26 cellular contexts compared by ENCODE assay signal in genomic region chr5:158450761-158451160, GRCh38.
DNase-seq lines count a peak whose midpoint lies in the region; ATAC-seq and TF ChIP-seq lines count a peak whose summit lies in the region.
"Had no signal": no experiment of that assay in that cellular context is flagged by ENCODE, and none has a peak within 500 bp of the region (broad histone marks: within the 10 kb centered on the region; RNA-seq: fewer than 3 reads in every experiment).

No MANE protein-coding gene starts in this region.

- H3K36me3 ChIP-seq in Karpas-422 (ENCODE audit: insufficient read depth, low read length) = no peaks in the 10 kb centered on the region
- no peaks in the 10 kb centered on the region for H3K36me3 ChIP-seq in smooth muscle cell (ENCODE audit: low read depth)
- H3K36me3 ChIP-seq: tibial artery had no signal

- H4K20me1 ChIP-seq in Karpas-422 (ENCODE audit: insufficient read depth, low read depth, low read length) (no peaks in the 10 kb centered on the region), smooth muscle cell (ENCODE audit: low read depth) (no peaks in the 10 kb centered on the region)

- H3K27me3 ChIP-seq in Karpas-422 (ENCODE audit: low read length) = no peaks in the 10 kb centered on the region
- no peaks in the 10 kb centered on the region for H3K27me3 ChIP-seq in smooth muscle cell (ENCODE audit: low read depth)
- H3K27me3 ChIP-seq: foreskin keratinocyte had no signal

- H3K4me1 ChIP-seq in Karpas-422 (ENCODE audit: low read length) (no peaks in the 10 kb centered on the region), smooth muscle cell (ENCODE audit: low read depth) (no peaks in the 10 kb centered on the region)
- H3K4me1 ChIP-seq: foreskin keratinocyte had no signal

- no peak overlapping the region for H3K4me3 ChIP-seq in Karpas-422 (ENCODE audit: low read length)
- H3K4me3 ChIP-seq in astrocyte of the spinal cord (ENCODE audit: low read depth, low read length) = no peak overlapping the region
- H3K4me3 ChIP-seq in smooth muscle cell = no peak overlapping the region
- H3K4me3 ChIP-seq: tibial artery had no signal

- peak; percentile 33 for DNase-seq in Karpas-422
- peak; percentile 66 for DNase-seq in astrocyte of the spinal cord (ENCODE audit: low read depth, low spot score)
- peak; percentile 21 for DNase-seq in hepatic stellate cell (ENCODE audit: low spot score)
- DNase-seq in smooth muscle cell (lab: John Stamatoyannopoulos, UW; ENCODE audit: unreplicated experiment) = no peak
- DNase-seq in anterior cingulate cortex (lab: John Stamatoyannopoulos, UW) = no peak
- DNase-seq in NCI-H748 (lab: John Stamatoyannopoulos, UW; ENCODE audit: unreplicated experiment) = no peak
- no peak for DNase-seq in DMS53 (lab: John Stamatoyannopoulos, UW)
- DNase-seq: activated CD4-positive, alpha-beta T cell treated with anti-CD3 and anti-CD28 coated beads, Interleukin-2, amount 10 ng/mL, durations not matched to agents 7 days and 5 days; AML-193; CD8-positive, alpha-beta T cell; cortex of kidney; DMS153; foreskin keratinocyte; GF-D8; islet precursor cell; NCI-H1092 treated with DMSO at 0.1 percent for 48 hours; NCI-H2029; occipital lobe; SHP77; stimulated activated CD4-positive, alpha-beta T cell treated with anti-CD3 and anti-CD28 coated beads, Interleukin-12 subunit alpha, Interleukin-12 subunit beta, amount 100 ng/mL, for 4 hours; stimulated activated CD4-positive, alpha-beta T cell treated with anti-CD3 and anti-CD28 coated beads, Interleukin-4, amount 100 ng/mL, for 4 hours; stimulated activated naive CD8-positive, alpha-beta T cell treated with anti-CD3 and anti-CD28 coated beads, Interleukin-15, Interleukin-2, amounts not matched to agents 100 U/mL and 50 U/mL, for 24 hours; T-helper 17 cell; tibial artery had no signal

- WGBS in smooth muscle cell (ENCODE audit: low lambda C conversion rate) = 64% methylated on average over 5 of the region's 5 CpGs

- H3F3A ChIP-seq in smooth muscle cell (ENCODE audit: low read depth) = no peaks in the 10 kb centered on the region

- no peak for ATAC-seq in GM21619 (IDR thresholded peaks at IDR 0.05; ENCODE audit: unreplicated experiment)
- ATAC-seq: CD8-positive, alpha-beta T cell; foreskin keratinocyte; HCT116; stimulated activated naive CD8-positive, alpha-beta T cell treated with anti-CD3 and anti-CD28 coated beads, Interleukin-15, Interleukin-2, amounts not matched to agents 100 U/mL and 50 U/mL, for 24 hours; T-helper 17 cell had no signal

- H3K4me2 ChIP-seq in Karpas-422 (ENCODE audit: low read depth, low read length, poor library complexity, severe bottlenecking) (no peak overlapping the region), smooth muscle cell (peak overlapping the region; percentile 19)

- H3K9me3 ChIP-seq in Karpas-422 (ENCODE audit: low read length) (no peaks in the 10 kb centered on the region), smooth muscle cell (replicated peaks; ENCODE audit: low read depth) (no peaks in the 10 kb centered on the region)
- H3K9me3 ChIP-seq: tibial artery had no signal

- H3K79me2 ChIP-seq in Karpas-422 (ENCODE audit: low read length) (no peaks in the 10 kb centered on the region), smooth muscle cell (ENCODE audit: low read depth) (no peaks in the 10 kb centered on the region)

- no peak overlapping the region for H3K9ac ChIP-seq in Karpas-422 (ENCODE audit: low read length)
- no peak overlapping the region for H3K9ac ChIP-seq in smooth muscle cell (ENCODE audit: low read depth)

- TF ChIP-seq CTCF in astrocyte of the spinal cord (IDR thresholded peaks at IDR 0.05; ENCODE audit: low read depth, low read length) (no peak), smooth muscle cell (IDR thresholded peaks at IDR 0.05; ENCODE audit: borderline replicate concordance, insufficient read depth, poor library complexity, severe bottlenecking) (no peak)

- H2AFZ ChIP-seq in Karpas-422 (ENCODE audit: low read length) (no peak overlapping the region), smooth muscle cell (ENCODE audit: low read depth) (no peak overlapping the region)

- in situ Hi-C loops in astrocyte of the spinal cord (cut with HindIII; ENCODE audit: low sequenced_read_pairs) = no loop called here

- no peak overlapping the region for H3K27ac ChIP-seq in Karpas-422 (ENCODE audit: low read length)
- no peak overlapping the region for H3K27ac ChIP-seq in smooth muscle cell (ENCODE audit: low read depth)
- H3K27ac ChIP-seq: foreskin keratinocyte, tibial artery had no signal

- no peaks in the 10 kb centered on the region for H3K9me2 ChIP-seq in Karpas-422 (replicated peaks; ENCODE audit: insufficient read depth, low read length)

Comparison
In these comparisons a context has a peak if more than half of its experiments do, and no peak if none do; other contexts are left out.
1. DNase-seq: peak in Karpas-422 (single experiment), astrocyte of the spinal cord (single experiment) and hepatic stellate cell (single experiment); none in smooth muscle cell (single experiment), anterior cingulate cortex (0 of 58), NCI-H748 (single experiment) and DMS53 (single experiment).